Comparison of ENCODE assay signal across 27 cellular contexts in genomic region chr6:163955752-163956151, GRCh38.
A peak's percentile ranks its signal among the peaks of the same experiment; 100 is the strongest.
DNase-seq lines count a peak whose midpoint lies in the region; ATAC-seq and TF ChIP-seq lines count a peak whose summit lies in the region.
"Had no signal": no experiment of that assay in that cellular context is flagged by ENCODE, and none has a peak within 500 bp of the region (broad histone marks: within the 10 kb centered on the region; RNA-seq: fewer than 3 reads in every experiment).

No MANE protein-coding gene starts in this region.

- H3K9me3 ChIP-seq in left ventricle myocardium inferior (replicated peaks) (no peaks in the 10 kb centered on the region), esophagus muscularis mucosa (no peaks in the 10 kb centered on the region)
- H3K9me3 ChIP-seq in CD4-positive, alpha-beta T cell (ENCODE audit: control insufficient read depth, low read length), result no peaks in the 10 kb centered on the region
- H3K9me3 ChIP-seq: spleen, upper lobe of right lung had no signal

- H3K27ac ChIP-seq in left ventricle myocardium inferior (replicated peaks) (peak overlapping the region; percentile 95), esophagus muscularis mucosa (replicated peaks in 1 of 4) (no peak overlapping the region)
- H3K27ac ChIP-seq in CD4-positive, alpha-beta T cell (ENCODE audit: low read depth, low read length), result no peak overlapping the region
- H3K27ac ChIP-seq: brain microvascular endothelial cell, epithelial cell of prostate, PC-9, spleen, upper lobe of right lung had no signal

- DNase-seq in left ventricle myocardium inferior (no peak), left cardiac atrium (no peak), NCI-H345 (lab: John Stamatoyannopoulos, UW) (peak; percentile 77), esophagus muscularis mucosa (ENCODE audit: extremely low spot score) (peak; percentile 7), GM19238 (ENCODE audit: insufficient read length, low spot score) (no peak), activated T-cell treated with anti-CD3 and anti-CD28 coated beads for 4 hours (no peak), posterior vena cava (ENCODE audit: low spot score) (no peak)
- DNase-seq in CD4-positive, alpha-beta T cell, result no peak
- DNase-seq: activated CD4-positive, alpha-beta memory T cell treated with anti-CD3 and anti-CD28 coated beads, Interleukin-2, amount 10 ng/mL, durations not matched to agents 7 days and 5 days; activated CD4-positive, CD25-positive, alpha-beta regulatory T cell treated with anti-CD3 and anti-CD28 coated beads, Interleukin-2, amount 50 U/mL, for 72 hours; effector CD4-positive, alpha-beta T cell; GDM1; GOT3; left colon; naive thymus-derived CD4-positive, alpha-beta T cell; NCI-H2171 treated with DMSO at 0.1 percent for 48 hours; NK-92 treated with Interleukin-12 subunit alpha and Interleukin-12 subunit beta, amount 100 ng/mL, for 24 hours; PC-9; retina; SHP77; spleen; stimulated activated CD4-positive, alpha-beta T cell treated with anti-CD3 and anti-CD28 coated beads, Interleukin-2, amount 100 ng/mL, for 48 hours; upper lobe of right lung had no signal

- CTCF ChIA-PET in CD4-positive, alpha-beta T cell (lab: Charles Lee), result no interaction called here

- no peak for TF ChIP-seq POLR2A in esophagus muscularis mucosa (IDR thresholded peaks at IDR 0.05; ENCODE audit: low read depth)

- POLR2A ChIA-PET in CD4-positive, alpha-beta T cell (lab: Charles Lee), result no interaction called here

- TF ChIP-seq CTCF in left ventricle myocardium inferior (IDR thresholded peaks at IDR 0.05; ENCODE audit: borderline replicate concordance), result no peak
- no peak for TF ChIP-seq CTCF in esophagus muscularis mucosa (IDR thresholded peaks at IDR 0.05)
- TF ChIP-seq CTCF in CD4-positive, alpha-beta T cell (IDR thresholded peaks at IDR 0.05), result no peak

- peaks cover 59% of the 10 kb centered on the region for H3K4me1 ChIP-seq in left ventricle myocardium inferior
- peaks cover 10 to 16% (median 14%) of the 10 kb centered on the region in 4 donors for H3K4me1 ChIP-seq in esophagus muscularis mucosa
- H3K4me1 ChIP-seq: upper lobe of right lung had no signal

- H3K36me3 ChIP-seq in left ventricle myocardium inferior (no peaks in the 10 kb centered on the region), esophagus muscularis mucosa (no peaks in the 10 kb centered on the region)
- H3K36me3 ChIP-seq: brain microvascular endothelial cell, spleen, upper lobe of right lung had no signal

- H3K4me3 Mint-ChIP-seq in CD4-positive, alpha-beta T cell, result no peak overlapping the region
- H3K4me3 Mint-ChIP-seq: activated CD4-positive, alpha-beta memory T cell treated with anti-CD3 and anti-CD28 coated beads, Interleukin-2, amount 10 ng/mL, durations not matched to agents 7 days and 5 days; B cell; stimulated activated memory B cell treated with anti-CD40 and anti-IgM and Interleukin-4, amounts not matched to agents 10 μg/mL and 1 μg/mL and 100 μg/mL, for 72 hours had no signal

- intact Hi-C loops in left ventricle myocardium inferior (cut with micrococcal nuclease) (loop anchor here (5.0 to 10.0 kb wide), 3 partner anchors 243 to 531 kb away; no protein-coding TSS in a partner anchor), left cardiac atrium (cut with DNase I) (loop anchor here (5.0 to 10.0 kb wide), 4 partner anchors 371 to 771 kb away; no protein-coding TSS in a partner anchor), esophagus muscularis mucosa (cut with DNase I) (loop anchor here (5.0 to 10.0 kb wide), 2 partner anchors 528 to 771 kb away; no protein-coding TSS in a partner anchor), posterior vena cava (cut with DNase I) (loop anchor here in 1 of 2 donors (10.0 kb wide), 1 partner anchor 531 kb away; no protein-coding TSS in a partner anchor)
- intact Hi-C loops in CD4-positive, alpha-beta T cell (cut with DNase I, micrococcal nuclease), result loop anchor here (2.0 to 5.0 kb wide), 4 partner anchors 528 to 1048 kb away; no protein-coding TSS in a partner anchor

- no peaks in the 10 kb centered on the region for H3K4me1 Mint-ChIP-seq in CD4-positive, alpha-beta T cell (ENCODE audit: low read depth)
- H3K4me1 Mint-ChIP-seq: activated CD4-positive, alpha-beta memory T cell treated with anti-CD3 and anti-CD28 coated beads, Interleukin-2, amount 10 ng/mL, durations not matched to agents 7 days and 5 days; B cell; stimulated activated memory B cell treated with anti-CD40 and anti-IgM and Interleukin-4, amounts not matched to agents 10 μg/mL and 1 μg/mL and 100 μg/mL, for 72 hours had no signal

- no peak overlapping the region for H3K27ac Mint-ChIP-seq in CD4-positive, alpha-beta T cell
- H3K27ac Mint-ChIP-seq: activated CD4-positive, alpha-beta memory T cell treated with anti-CD3 and anti-CD28 coated beads, Interleukin-2, amount 10 ng/mL, durations not matched to agents 7 days and 5 days; B cell; naive thymus-derived CD4-positive, alpha-beta T cell; stimulated activated memory B cell treated with anti-CD40 and anti-IgM and Interleukin-4, amounts not matched to agents 10 μg/mL and 1 μg/mL and 100 μg/mL, for 72 hours had no signal

- H3K27me3 ChIP-seq in left ventricle myocardium inferior (ENCODE audit: low read depth), result no peaks in the 10 kb centered on the region
- H3K27me3 ChIP-seq in esophagus muscularis mucosa, result no peaks in the 10 kb centered on the region
- H3K27me3 ChIP-seq in CD4-positive, alpha-beta T cell (ENCODE audit: control insufficient read depth, insufficient read depth, low read length), result peaks cover 8% of the 10 kb centered on the region
- H3K27me3 ChIP-seq: brain microvascular endothelial cell, upper lobe of right lung had no signal

- no peak for ATAC-seq in left cardiac atrium
- ATAC-seq in CD4-positive, alpha-beta T cell (ENCODE audit: poor library complexity), result no peak
- ATAC-seq: naive thymus-derived CD4-positive, alpha-beta T cell had no signal

- no peaks in the 10 kb centered on the region for H3K36me3 Mint-ChIP-seq in CD4-positive, alpha-beta T cell (ENCODE audit: low read depth)
- H3K36me3 Mint-ChIP-seq: naive thymus-derived CD4-positive, alpha-beta T cell; stimulated activated memory B cell treated with anti-CD40 and anti-IgM and Interleukin-4, amounts not matched to agents 10 μg/mL and 1 μg/mL and 100 μg/mL, for 72 hours had no signal

- no peak for TF ChIP-seq EP300 in esophagus muscularis mucosa (IDR thresholded peaks at IDR 0.05)

- H3K9me3 Mint-ChIP-seq in CD4-positive, alpha-beta T cell, result no peaks in the 10 kb centered on the region
- H3K9me3 Mint-ChIP-seq: activated CD4-positive, alpha-beta memory T cell treated with anti-CD3 and anti-CD28 coated beads, Interleukin-2, amount 10 ng/mL, durations not matched to agents 7 days and 5 days; naive thymus-derived CD4-positive, alpha-beta T cell; stimulated activated memory B cell treated with anti-CD40 and anti-IgM and Interleukin-4, amounts not matched to agents 10 μg/mL and 1 μg/mL and 100 μg/mL, for 72 hours had no signal

- peaks cover 57% of the 10 kb centered on the region for H3K27me3 Mint-ChIP-seq in CD4-positive, alpha-beta T cell

- 92% methylated on average over 4 of the region's 4 CpGs for WGBS in esophagus muscularis mucosa

- H3K4me3 ChIP-seq in left ventricle myocardium inferior, result no peak overlapping the region
- no peak overlapping the region for H3K4me3 ChIP-seq in esophagus muscularis mucosa
- H3K4me3 ChIP-seq: PC-9, spleen, upper lobe of right lung had no signal

Comparison
In these comparisons a context has a peak if more than half of its experiments do, and no peak if none do; other contexts are left out.
1. DNase-seq: peak in NCI-H345 (single experiment) and esophagus muscularis mucosa (single experiment); none in left ventricle myocardium inferior (single experiment), left cardiac atrium (single experiment), CD4-positive, alpha-beta T cell (0 of 10), GM19238 (single experiment), activated T-cell treated with anti-CD3 and anti-CD28 coated beads for 4 hours (single experiment) and posterior vena cava (single experiment).